In genomic region chr17:41663451-41664171, GRCh38 we compare ENCODE assay signal across 1 cellular context.
TF ChIP-seq lines count a peak whose summit lies in the region.

No MANE protein-coding gene starts in this region.

TF ChIP-seq in HCT116, 20 proteins besides CTCF, POLR2A, EP300 and RAD21:
- TF ChIP-seq ELF1 (IDR thresholded peaks at IDR 0.05; ENCODE audit: borderline replicate concordance, low read depth) (no peak), ZNF274 (IDR thresholded peaks at IDR 0.05; ENCODE audit: low read depth, low read length) (no peak), TCF7L2 (IDR thresholded peaks at IDR 0.05; ENCODE audit: borderline replicate concordance, extremely low read depth, insufficient read depth, insufficient read length) (no peak), CEBPB (IDR thresholded peaks at IDR 0.05; ENCODE audit: low read depth) (no peak), CBX3 (IDR thresholded peaks at IDR 0.05; ENCODE audit: low read depth) (no peak), SRF (IDR thresholded peaks at IDR 0.05; ENCODE audit: low read depth) (no peak), JUND (IDR thresholded peaks at IDR 0.05) (no peak)
- TF ChIP-seq, protein P1, sequence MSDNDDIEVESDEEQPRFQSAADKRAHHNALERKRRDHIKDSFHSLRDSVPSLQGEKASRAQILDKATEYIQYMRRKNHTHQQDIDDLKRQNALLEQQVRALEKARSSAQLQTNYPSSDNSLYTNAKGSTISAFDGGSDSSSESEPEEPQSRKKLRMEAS (IDR thresholded peaks at IDR 0.05): no peak
- TF ChIP-seq, protein P2, sequence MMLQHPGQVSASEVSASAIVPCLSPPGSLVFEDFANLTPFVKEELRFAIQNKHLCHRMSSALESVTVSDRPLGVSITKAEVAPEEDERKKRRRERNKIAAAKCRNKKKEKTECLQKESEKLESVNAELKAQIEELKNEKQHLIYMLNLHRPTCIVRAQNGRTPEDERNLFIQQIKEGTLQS (IDR thresholded peaks at IDR 0.05): no peak
